In the genomic region with DNA sequence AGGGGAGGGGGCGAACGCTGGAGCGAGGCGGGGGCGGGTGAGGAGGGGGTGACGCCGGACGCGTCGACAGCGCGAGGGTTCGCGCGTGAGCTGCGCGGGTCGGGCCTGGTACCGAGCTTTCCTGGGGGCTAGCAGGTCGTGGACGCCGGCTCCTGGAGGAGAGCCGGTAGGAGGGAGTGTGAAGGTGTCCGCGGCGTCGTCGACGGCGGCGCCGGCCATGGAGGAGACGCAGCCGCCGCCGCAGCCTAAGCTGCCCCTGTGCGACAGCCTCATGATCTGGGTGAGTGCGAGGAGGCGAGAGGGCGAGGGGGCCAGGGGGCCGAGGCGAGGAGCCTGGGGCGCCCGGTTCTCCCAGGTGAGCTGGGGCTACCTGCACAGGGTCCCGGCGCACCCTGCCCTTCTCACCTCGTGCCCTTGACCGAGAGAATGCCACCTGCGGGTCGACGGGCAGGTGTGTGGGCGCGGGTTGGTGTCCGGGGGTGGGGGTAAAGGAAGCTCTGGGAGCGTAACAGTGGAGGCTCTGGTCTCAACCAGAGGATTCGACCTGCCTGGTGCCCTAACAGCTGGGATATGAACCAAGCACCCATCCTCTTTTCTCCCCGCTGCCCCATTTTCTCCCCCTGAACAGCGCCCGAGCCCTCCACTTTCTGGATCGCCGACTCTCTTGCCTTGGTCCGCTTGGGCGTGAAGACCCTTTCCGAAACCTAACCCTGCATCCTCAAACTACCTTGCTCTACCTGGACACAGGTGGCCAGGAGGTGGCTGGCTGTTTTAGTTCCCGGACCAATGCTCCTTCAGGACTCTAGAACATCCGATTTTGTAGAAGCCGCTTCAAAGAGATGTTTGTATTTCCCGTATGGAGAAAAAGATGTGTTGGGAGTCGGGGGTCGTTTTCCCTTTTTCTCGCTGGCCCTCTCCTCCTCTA, we compare ENCODE assay signal across 8 cellular contexts. TPM values are rescaled to one million over a fixed set of nuclear protein-coding genes. Genes with fewer than 3 reads are reported as not detected.
DNase-seq lines count a peak whose midpoint lies in the region; ATAC-seq and TF ChIP-seq lines count a peak whose summit lies in the region.

TSS of gene HOOK1 (plus strand) at position 49 of the 925 bp plus-strand sequence. CDS start at position 218, 169 bp downstream.

- H3K4me3 ChIP-seq in LNCaP clone FGC (ENCODE audit: low read depth, low read length) = peak within 1 kb of the TSS; percentile 60
- peak within 1 kb of the TSS; percentile 38 to 45 for H3K4me3 ChIP-seq in left lung

- ATAC-seq in GM21360 (IDR thresholded peaks at IDR 0.05; ENCODE audit: unreplicated experiment) (peak; percentile 29), left lung (peak; percentile 41), HG02798 (IDR thresholded peaks at IDR 0.05; ENCODE audit: poor library complexity, unreplicated experiment) (no peak)

- intact Hi-C loops in Calu3 (cut with micrococcal nuclease; ENCODE audit: unreplicated experiment) = no loop called here
- intact Hi-C loops in left lung (cut with DNase I) = no loop called here

- TF ChIP-seq CTCF in Calu3 (IDR thresholded peaks at IDR 0.05; ENCODE audit: unreplicated experiment) (no peak), LNCaP clone FGC (IDR thresholded peaks at IDR 0.05; ENCODE audit: control insufficient read depth, extremely low read depth, insufficient read depth) (peak; percentile 12; the same call in 1 of the 2 replicates), left lung (IDR thresholded peaks at IDR 0.05) (no peak)

- peak; percentile 34 for DNase-seq in Calu3
- no peak for DNase-seq in LNCaP clone FGC (ENCODE audit: low read depth)
- DNase-seq in astrocyte of the hippocampus (ENCODE audit: low read depth, low spot score) = peak; percentile 7
- peak; percentile 34 to 91 for DNase-seq in left lung
- no peak for DNase-seq in SHP77 treated with DMSO at 0.1 percent for 48 hours (lab: John Stamatoyannopoulos, UW)

- H3K27me3 ChIP-seq in left lung = peaks cover 30 to 56% of the 10 kb centered on the region in 2 donors

- peaks cover 11% of the 10 kb centered on the region for H3K4me1 Mint-ChIP-seq in Calu3 (ENCODE audit: low read depth, unreplicated experiment)

- H3K27me3 Mint-ChIP-seq in Calu3 (ENCODE audit: unreplicated experiment) = no peaks in the 10 kb centered on the region

- BruUV-seq in Calu3 (replicated peaks; lab: Mats Ljungman, UMichigan) = no TSS peak

- H3K9me3 ChIP-seq in left lung = no peaks in the 10 kb centered on the region

- CTCF ChIA-PET in Calu3 (lab: Charles Lee) = interaction anchor here (1.0 kb wide), 1 partner anchor 9 kb away, joined by 3 read pairs; no protein-coding TSS in a partner anchor

- no peaks in the 10 kb centered on the region for H3K36me3 Mint-ChIP-seq in Calu3 (ENCODE audit: insufficient read depth, unreplicated experiment)

- H3K27ac ChIP-seq in left lung (peak within 1 kb of the TSS in 1 of 2 donors; percentile 67), temporal lobe (ENCODE audit: low read depth, low read length) (peak within 1 kb of the TSS; percentile 6)

- H3K4me3 Mint-ChIP-seq in Calu3 (ENCODE audit: low read depth, unreplicated experiment) = no peak within 1 kb of the TSS

- no peaks in the 10 kb centered on the region for H3K36me3 ChIP-seq in left lung

- H3K27ac Mint-ChIP-seq in Calu3 (ENCODE audit: unreplicated experiment) = no peak within 1 kb of the TSS

- no peaks in the 10 kb centered on the region for H3K9me3 Mint-ChIP-seq in Calu3 (ENCODE audit: low read depth, unreplicated experiment)

- peaks cover 4 to 11% of the 10 kb centered on the region in 2 donors for H3K4me1 ChIP-seq in left lung

RNA-seq across cellular contexts. Expression of gene HOOK1, which starts in this region (rescaled TPM):
- total RNA-seq in Calu3 (2022) = 45.7 and 50.4 TPM in 2 replicates
- 10 to 100 TPM; 12.4 to 17.9 TPM for total RNA-seq in left lung
- total RNA-seq in temporal lobe = 11.3 TPM

Comparison
In these comparisons a context has a peak if more than half of its experiments do, and no peak if none do; other contexts are left out.
1. DNase-seq: peak in Calu3 (single experiment), astrocyte of the hippocampus (single experiment) and left lung (2 of 2); none in LNCaP clone FGC (single experiment) and SHP77 treated with DMSO at 0.1 percent for 48 hours (single experiment).